Comparison of ENCODE assay signal across 20 cellular contexts in genomic region chr13:111886217-111886945, GRCh38.
DNase-seq lines count a peak whose midpoint lies in the region; ATAC-seq, FAIRE-seq and TF ChIP-seq lines count a peak whose summit lies in the region.
"Had no signal": no experiment of that assay in that cellular context is flagged by ENCODE, and none has a peak within 500 bp of the region (broad histone marks: within the 10 kb centered on the region; RNA-seq: fewer than 3 reads in every experiment).

No MANE protein-coding gene starts in this region.

- H3K4me3 ChIP-seq in right atrium auricular region = no peak overlapping the region
- H3K4me3 ChIP-seq in esophagus muscularis mucosa = no peak overlapping the region
- H3K4me3 ChIP-seq in body of pancreas = no peak overlapping the region
- H3K4me3 ChIP-seq: BLaER1, GM23338 had no signal

- no peak overlapping the region for H3K27ac ChIP-seq in right atrium auricular region
- no peak overlapping the region for H3K27ac ChIP-seq in esophagus muscularis mucosa (replicated peaks in 1 of 4)
- H3K27ac ChIP-seq in body of pancreas = no peak overlapping the region
- H3K27ac ChIP-seq: BLaER1 had no signal

- WGBS in esophagus muscularis mucosa = 75% methylated on average over 7 of the region's 7 CpGs
- 51 to 56% methylated on average over 7 of the region's 7 CpGs for WGBS in body of pancreas, 2 donors

- H3K4me1 ChIP-seq in right atrium auricular region (no peaks in the 10 kb centered on the region), esophagus muscularis mucosa (no peaks in the 10 kb centered on the region), body of pancreas (no peaks in the 10 kb centered on the region)
- H3K4me1 ChIP-seq: BLaER1 had no signal

- TF ChIP-seq POLR2A in esophagus muscularis mucosa (IDR thresholded peaks at IDR 0.05; ENCODE audit: low read depth) = no peak
- no peak for TF ChIP-seq POLR2A in body of pancreas (IDR thresholded peaks at IDR 0.05)

- H3K4me1 Mint-ChIP-seq in activated T-helper 1 cell treated with anti-CD3 and anti-CD28 coated beads, Interleukin-12 subunit alpha, Interleukin-12 subunit beta, Interleukin-2, Interleukin-4 antibody, amounts not matched to agents 30 ng/mL and 10 ng/mL and 1 ng/mL, durations not matched to agents 14 hours and 24 hours and 36 hours (ENCODE audit: low read depth) = no peaks in the 10 kb centered on the region
- H3K4me1 Mint-ChIP-seq: CD14-positive monocyte; CD4-positive, alpha-beta memory T cell had no signal

- TF ChIP-seq EP300 in esophagus muscularis mucosa (IDR thresholded peaks at IDR 0.05) = no peak

- no peaks in the 10 kb centered on the region for H3K9me3 ChIP-seq in right atrium auricular region
- peaks cover 0 to 3% (median 0%) of the 10 kb centered on the region in 4 donors for H3K9me3 ChIP-seq in esophagus muscularis mucosa
- H3K9me3 ChIP-seq in body of pancreas = no peaks in the 10 kb centered on the region

- no peak for FAIRE-seq in urothelium cell line (lab: Jason Lieb, UNC)
- FAIRE-seq: HepG2 had no signal

- H3K9me3 Mint-ChIP-seq in activated T-helper 1 cell treated with anti-CD3 and anti-CD28 coated beads, Interleukin-12 subunit alpha, Interleukin-12 subunit beta, Interleukin-2, Interleukin-4 antibody, amounts not matched to agents 30 ng/mL and 10 ng/mL and 1 ng/mL, durations not matched to agents 14 hours and 24 hours and 36 hours = no peaks in the 10 kb centered on the region
- H3K9me3 Mint-ChIP-seq: GM23338 had no signal

- H3K27ac Mint-ChIP-seq in activated T-helper 1 cell treated with anti-CD3 and anti-CD28 coated beads, Interleukin-12 subunit alpha, Interleukin-12 subunit beta, Interleukin-2, Interleukin-4 antibody, amounts not matched to agents 30 ng/mL and 10 ng/mL and 1 ng/mL, durations not matched to agents 14 hours and 24 hours and 36 hours = no peak overlapping the region
- H3K27ac Mint-ChIP-seq: CD14-positive monocyte, GM23338, HFFc6 had no signal

- H3K36me3 ChIP-seq in right atrium auricular region = no peaks in the 10 kb centered on the region
- H3K36me3 ChIP-seq in esophagus muscularis mucosa = no peaks in the 10 kb centered on the region
- no peaks in the 10 kb centered on the region for H3K36me3 ChIP-seq in body of pancreas (replicated peaks in 1 of 2; ENCODE audit: insufficient read depth in 1 of 2, low read depth in 2 of 2)
- H3K36me3 ChIP-seq: BLaER1 had no signal

- DNase-seq in right atrium auricular region (ENCODE audit: low spot score) = peak; percentile 26
- DNase-seq in Right ventricle myocardium superior = no peak
- peak; percentile 12 for DNase-seq in activated CD8-positive, alpha-beta memory T cell treated with anti-CD3 and anti-CD28 coated beads, Interleukin-2, amount 50 U/mL, for 48 hours
- DNase-seq in esophagus muscularis mucosa (ENCODE audit: extremely low spot score) = peak; percentile 34
- peak; percentile 64 for DNase-seq in urothelium cell line (ENCODE audit: low spot score)
- DNase-seq in activated CD4-positive, alpha-beta T cell treated with anti-CD3 and anti-CD28 coated beads, Interleukin-2, amount 50 U/mL, for 48 hours = no peak
- no peak for DNase-seq in activated T-helper 1 cell treated with anti-CD3 and anti-CD28 coated beads, Interleukin-12 subunit alpha, Interleukin-12 subunit beta, Interleukin-2, Interleukin-4 antibody, amounts not matched to agents 30 ng/mL and 10 ng/mL and 1 ng/mL, durations not matched to agents 14 hours and 24 hours and 36 hours (ENCODE audit: low spot score)
- DNase-seq in body of pancreas = no peak
- DNase-seq: 8988T; CD4-positive, alpha-beta memory T cell; DMS153; DMS79; GF-D8; H7; HFFc6 had no signal

- no peak for ATAC-seq in Right ventricle myocardium superior (ENCODE audit: poor library complexity)
- no peak for ATAC-seq in body of pancreas
- ATAC-seq: GM23338, HCT116, HepG2 had no signal

- H3K4me3 Mint-ChIP-seq in activated T-helper 1 cell treated with anti-CD3 and anti-CD28 coated beads, Interleukin-12 subunit alpha, Interleukin-12 subunit beta, Interleukin-2, Interleukin-4 antibody, amounts not matched to agents 30 ng/mL and 10 ng/mL and 1 ng/mL, durations not matched to agents 14 hours and 24 hours and 36 hours = no peak overlapping the region
- H3K4me3 Mint-ChIP-seq: CD14-positive monocyte; CD4-positive, alpha-beta memory T cell; GM23338; HFFc6 had no signal

- peaks cover 11% of the 10 kb centered on the region for H3K27me3 Mint-ChIP-seq in activated T-helper 1 cell treated with anti-CD3 and anti-CD28 coated beads, Interleukin-12 subunit alpha, Interleukin-12 subunit beta, Interleukin-2, Interleukin-4 antibody, amounts not matched to agents 30 ng/mL and 10 ng/mL and 1 ng/mL, durations not matched to agents 14 hours and 24 hours and 36 hours (ENCODE audit: insufficient read depth)

- no peaks in the 10 kb centered on the region for H3K27me3 ChIP-seq in right atrium auricular region
- H3K27me3 ChIP-seq in esophagus muscularis mucosa = peaks cover 0 to 9% (median 0%) of the 10 kb centered on the region in 4 donors
- H3K27me3 ChIP-seq in body of pancreas = peaks cover 0 to 6% of the 10 kb centered on the region in 2 donors
- H3K27me3 ChIP-seq: BLaER1 had no signal

- intact Hi-C loops in Right ventricle myocardium superior (cut with DNase I) (no loop called here), esophagus muscularis mucosa (cut with DNase I) (no loop called here), body of pancreas (cut with DNase I) (no loop called here)
- intact Hi-C loops in activated T-helper 1 cell treated with anti-CD3 and anti-CD28 coated beads, Interleukin-12 subunit alpha, Interleukin-12 subunit beta, Interleukin-2, Interleukin-4 antibody, amounts not matched to agents 30 ng/mL and 10 ng/mL and 1 ng/mL, durations not matched to agents 14 hours and 24 hours and 36 hours (cut with micrococcal nuclease) = no loop called here

- TF ChIP-seq CTCF in right atrium auricular region (IDR thresholded peaks at IDR 0.05) (no peak), esophagus muscularis mucosa (IDR thresholded peaks at IDR 0.05) (no peak), body of pancreas (IDR thresholded peaks at IDR 0.05) (no peak)

- H3K36me3 Mint-ChIP-seq in activated T-helper 1 cell treated with anti-CD3 and anti-CD28 coated beads, Interleukin-12 subunit alpha, Interleukin-12 subunit beta, Interleukin-2, Interleukin-4 antibody, amounts not matched to agents 30 ng/mL and 10 ng/mL and 1 ng/mL, durations not matched to agents 14 hours and 24 hours and 36 hours (ENCODE audit: low read depth) = no peaks in the 10 kb centered on the region
- H3K36me3 Mint-ChIP-seq: CD14-positive monocyte; CD4-positive, alpha-beta memory T cell had no signal

Comparison
In these comparisons a context has a peak if more than half of its experiments do, and no peak if none do; other contexts are left out.
1. DNase-seq: peak in right atrium auricular region (single experiment), activated CD8-positive, alpha-beta memory T cell treated with anti-CD3 and anti-CD28 coated beads, Interleukin-2, amount 50 U/mL, for 48 hours (single experiment), esophagus muscularis mucosa (single experiment) and urothelium cell line (single experiment); none in Right ventricle myocardium superior (single experiment), activated CD4-positive, alpha-beta T cell treated with anti-CD3 and anti-CD28 coated beads, Interleukin-2, amount 50 U/mL, for 48 hours (0 of 2), activated T-helper 1 cell treated with anti-CD3 and anti-CD28 coated beads, Interleukin-12 subunit alpha, Interleukin-12 subunit beta, Interleukin-2, Interleukin-4 antibody, amounts not matched to agents 30 ng/mL and 10 ng/mL and 1 ng/mL, durations not matched to agents 14 hours and 24 hours and 36 hours (single experiment) and body of pancreas (0 of 4).